In genomic region chr7:117075934-117076333, GRCh38 we compare ENCODE assay signal across 25 cellular contexts.
"Had no signal": no experiment of that assay in that cellular context is flagged by ENCODE, and none has a peak within 500 bp of the region (broad histone marks: within the 10 kb centered on the region; RNA-seq: fewer than 3 reads in every experiment).

No MANE protein-coding gene starts in this region.

- H3K27ac Mint-ChIP-seq: activated CD4-positive, alpha-beta T cell treated with anti-CD3 and anti-CD28 coated beads, Interleukin-2, amount 10 ng/mL, durations not matched to agents 7 days and 5 days; activated CD8-positive, alpha-beta memory T cell treated with anti-CD3 and anti-CD28 coated beads, Interleukin-2, amount 10 ng/mL, durations not matched to agents 7 days and 5 days; activated CD8-positive, alpha-beta T cell treated with anti-CD3 and anti-CD28 coated beads for 36 hours; activated naive CD8-positive, alpha-beta T cell; activated T-helper 1 cell treated with anti-CD3 and anti-CD28 coated beads, Interleukin-12 subunit alpha, Interleukin-12 subunit beta, Interleukin-2, Interleukin-4 antibody, amounts not matched to agents 30 ng/mL and 10 ng/mL and 1 ng/mL, durations not matched to agents 14 hours and 24 hours and 36 hours; stimulated activated memory B cell treated with anti-CD40 and anti-IgM and Interleukin-4, amounts not matched to agents 10 μg/mL and 1 μg/mL and 100 μg/mL, for 72 hours; type B pancreatic cell had no signal

- H3K36me3 ChIP-seq: adrenal gland, ascending aorta, colonic mucosa, esophagus squamous epithelium, gastroesophageal sphincter, neutrophil, pancreas, sigmoid colon had no signal

- ATAC-seq: activated CD8-positive, alpha-beta memory T cell treated with anti-CD3 and anti-CD28 coated beads, Interleukin-2, amount 10 ng/mL, durations not matched to agents 7 days and 5 days; activated CD8-positive, alpha-beta T cell treated with anti-CD3 and anti-CD28 coated beads for 36 hours; gastroesophageal sphincter; SK-N-SH treated with all-trans-retinoic acid at 6 μM for 48 hours; stimulated activated memory B cell treated with anti-CD40 and anti-IgM and Interleukin-4, amounts not matched to agents 10 μg/mL and 1 μg/mL and 100 μg/mL, for 72 hours had no signal

- H3K36me3 Mint-ChIP-seq: activated naive CD8-positive, alpha-beta T cell; type B pancreatic cell had no signal

- H3K27ac ChIP-seq: adrenal gland, ascending aorta, colonic mucosa, esophagus squamous epithelium, gastroesophageal sphincter, neutrophil, pancreas, sigmoid colon, VCaP had no signal

- H3K4me3 ChIP-seq: adrenal gland, ascending aorta, colonic mucosa, dorsolateral prefrontal cortex, esophagus squamous epithelium, gastroesophageal sphincter, pancreas, sigmoid colon, smooth muscle cell had no signal

- H3K27me3 Mint-ChIP-seq: activated CD4-positive, alpha-beta T cell treated with anti-CD3 and anti-CD28 coated beads, Interleukin-2, amount 10 ng/mL, durations not matched to agents 7 days and 5 days; activated CD8-positive, alpha-beta memory T cell treated with anti-CD3 and anti-CD28 coated beads, Interleukin-2, amount 10 ng/mL, durations not matched to agents 7 days and 5 days; activated CD8-positive, alpha-beta T cell treated with anti-CD3 and anti-CD28 coated beads for 36 hours; activated naive CD8-positive, alpha-beta T cell; stimulated activated memory B cell treated with anti-CD40 and anti-IgM and Interleukin-4, amounts not matched to agents 10 μg/mL and 1 μg/mL and 100 μg/mL, for 72 hours; type B pancreatic cell had no signal

- H3K4me1 ChIP-seq: colonic mucosa had no signal

- H3K27me3 ChIP-seq: adrenal gland, ascending aorta, colonic mucosa, dorsolateral prefrontal cortex, esophagus squamous epithelium, gastroesophageal sphincter, neutrophil, pancreas, sigmoid colon had no signal

- H3K9me3 Mint-ChIP-seq: activated T-helper 1 cell treated with anti-CD3 and anti-CD28 coated beads, Interleukin-12 subunit alpha, Interleukin-12 subunit beta, Interleukin-2, Interleukin-4 antibody, amounts not matched to agents 30 ng/mL and 10 ng/mL and 1 ng/mL, durations not matched to agents 14 hours and 24 hours and 36 hours; nephron; stimulated activated memory B cell treated with anti-CD40 and anti-IgM and Interleukin-4, amounts not matched to agents 10 μg/mL and 1 μg/mL and 100 μg/mL, for 72 hours had no signal

- H3K4me3 Mint-ChIP-seq: activated CD4-positive, alpha-beta T cell treated with anti-CD3 and anti-CD28 coated beads, Interleukin-2, amount 10 ng/mL, durations not matched to agents 7 days and 5 days; activated CD8-positive, alpha-beta memory T cell treated with anti-CD3 and anti-CD28 coated beads, Interleukin-2, amount 10 ng/mL, durations not matched to agents 7 days and 5 days; activated CD8-positive, alpha-beta T cell treated with anti-CD3 and anti-CD28 coated beads for 36 hours; activated naive CD8-positive, alpha-beta T cell; activated T-helper 1 cell treated with anti-CD3 and anti-CD28 coated beads, Interleukin-12 subunit alpha, Interleukin-12 subunit beta, Interleukin-2, Interleukin-4 antibody, amounts not matched to agents 30 ng/mL and 10 ng/mL and 1 ng/mL, durations not matched to agents 14 hours and 24 hours and 36 hours; nephron; stimulated activated memory B cell treated with anti-CD40 and anti-IgM and Interleukin-4, amounts not matched to agents 10 μg/mL and 1 μg/mL and 100 μg/mL, for 72 hours; type B pancreatic cell had no signal

- DNase-seq: activated CD4-positive, alpha-beta T cell treated with anti-CD3 and anti-CD28 coated beads, Interleukin-2, amount 10 ng/mL, durations not matched to agents 7 days and 5 days; activated CD4-positive, CD25-positive, alpha-beta regulatory T cell treated with anti-CD3 and anti-CD28 coated beads, Interleukin-2, amount 50 U/mL, for 72 hours; activated CD8-positive, alpha-beta memory T cell treated with anti-CD3 and anti-CD28 coated beads, Interleukin-2, amount 10 ng/mL, durations not matched to agents 7 days and 5 days; activated CD8-positive, alpha-beta T cell treated with anti-CD3 and anti-CD28 coated beads for 36 hours; activated gamma-delta T cell treated with Interleukin-2 at 50 U/mL for 16 hours; adrenal gland; colonic mucosa; esophagus squamous epithelium; head of caudate nucleus; midbrain; pancreas; sigmoid colon; stimulated activated CD4-positive, alpha-beta T cell treated with anti-CD3 and anti-CD28 coated beads, Interleukin-15, amount 100 ng/mL, for 24 hours had no signal

- H3K4me1 Mint-ChIP-seq: activated CD8-positive, alpha-beta memory T cell treated with anti-CD3 and anti-CD28 coated beads, Interleukin-2, amount 10 ng/mL, durations not matched to agents 7 days and 5 days had no signal

- H3K9me3 ChIP-seq: adrenal gland, ascending aorta, colonic mucosa, esophagus squamous epithelium, gastroesophageal sphincter, neutrophil, pancreas, sigmoid colon had no signal
